17 cellular contexts compared by ENCODE assay signal in the genomic region with DNA sequence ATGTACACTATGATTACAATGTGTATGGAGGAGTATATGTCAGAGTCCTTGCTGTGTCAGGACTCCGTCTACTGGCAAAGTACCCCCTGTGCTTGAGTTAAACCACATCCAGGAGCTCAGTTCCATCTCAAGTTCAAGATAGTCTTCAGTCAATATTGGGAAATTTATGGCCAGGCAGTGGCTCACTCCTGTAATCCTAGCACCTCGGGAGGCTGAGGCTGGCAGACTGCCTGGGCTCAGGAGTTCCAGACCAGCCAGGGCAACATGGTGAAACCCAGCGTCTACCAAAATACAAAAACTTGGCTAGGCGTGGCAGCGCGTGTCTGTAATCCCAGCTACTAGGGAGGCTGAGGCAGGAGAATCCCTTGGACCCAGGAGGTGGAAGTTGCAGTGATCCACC.
"Had no signal": no experiment of that assay in that cellular context is flagged by ENCODE, and none has a peak within 500 bp of the region (broad histone marks: within the 10 kb centered on the region; RNA-seq: fewer than 3 reads in every experiment).

No MANE protein-coding gene starts in this region.

- H3K4me3 ChIP-seq: colonic mucosa, left lung, lung, thyroid gland, upper lobe of left lung, vagina had no signal

- DNase-seq: colonic mucosa; dermis blood vessel endothelial cell; erythroblast; foreskin keratinocyte; immature natural killer cell; left lung; mesenchymal stem cell; naive B cell; small intestine; stimulated activated CD4-positive, alpha-beta T cell treated with anti-CD3 and anti-CD28 coated beads, Interleukin-12 subunit alpha, Interleukin-12 subunit beta, amount 100 ng/mL, for 4 hours; stimulated activated naive CD4-positive, alpha-beta T cell; thyroid gland; upper lobe of left lung had no signal

- ATAC-seq: foreskin keratinocyte, left lung had no signal

- H3K27ac Mint-ChIP-seq: immature natural killer cell, nephron had no signal

- H3K36me3 ChIP-seq: colonic mucosa had no signal

- H3K27me3 ChIP-seq: colonic mucosa, foreskin keratinocyte, left lung, neutrophil, thyroid gland, upper lobe of left lung, vagina had no signal

- H3K27ac ChIP-seq: colonic mucosa, foreskin keratinocyte, left lung, neutrophil, thyroid gland, upper lobe of left lung, vagina had no signal

- H3K9me3 Mint-ChIP-seq: immature natural killer cell, naive B cell, nephron had no signal

- H3K27me3 Mint-ChIP-seq: naive B cell had no signal

- H3K9me3 ChIP-seq: colonic mucosa, left lung, neutrophil, thyroid gland, upper lobe of left lung, vagina had no signal

- H3K4me3 Mint-ChIP-seq: immature natural killer cell had no signal
